ENCODE assay signal across 19 cellular contexts in the genomic region with DNA sequence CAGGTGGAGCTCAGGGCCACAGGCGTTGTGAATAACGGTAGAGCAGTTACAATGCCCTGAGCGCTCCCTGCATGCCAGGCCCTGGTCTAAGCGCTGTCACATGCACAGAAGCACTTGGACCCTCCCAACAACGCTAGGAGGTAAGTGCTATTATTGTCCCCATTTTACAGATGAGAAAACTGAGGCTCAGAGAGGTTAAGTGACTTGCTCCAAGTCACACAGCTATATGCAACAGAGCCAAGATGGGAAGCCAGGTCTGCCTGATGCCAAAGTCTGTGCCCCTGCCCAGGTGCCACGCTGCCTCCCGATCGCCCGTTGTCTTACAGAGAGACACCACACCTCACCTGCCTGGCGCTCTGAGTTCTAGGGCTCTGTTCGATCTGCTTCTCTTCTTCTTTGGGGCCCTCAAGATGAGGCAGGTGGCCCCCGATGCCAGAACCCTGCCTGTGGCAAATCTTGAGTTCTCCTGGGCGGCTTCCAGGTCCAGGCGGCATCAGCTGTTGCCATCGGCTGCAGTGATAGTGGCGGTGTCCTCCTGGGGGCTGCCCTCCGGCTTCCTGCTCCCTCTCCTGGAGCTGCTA. TPM values are rescaled to one million over a fixed set of nuclear protein-coding genes. Genes with fewer than 3 reads are reported as not detected.
A peak's percentile ranks its signal among the peaks of the same experiment; 100 is the strongest.
DNase-seq lines count a peak whose midpoint lies in the region; ATAC-seq, FAIRE-seq and TF ChIP-seq lines count a peak whose summit lies in the region.
"Had no signal": no experiment of that assay in that cellular context is flagged by ENCODE, and none has a peak within 500 bp of the region (broad histone marks: within the 10 kb centered on the region; RNA-seq: fewer than 3 reads in every experiment).

No MANE protein-coding gene starts in this region.

- no CpG with 5 or more reads among the region's 17 CpGs for WGBS in H9 (ENCODE audit: extremely low coverage, insufficient read length, low lambda C conversion rate)
- WGBS in H1 (ENCODE audit: extremely low coverage in 1 of 2, insufficient coverage in 1 of 2, insufficient read length in 1 of 2, insufficient replicate concordance in 2 of 2, low coverage in 1 of 2, low lambda C conversion rate in 2 of 2, missing lambda C conversion rate in 1 of 2), 2 experiments: 96% methylated on average over 17 of the region's 17 CpGs; no CpG with 5 or more reads in 1 of the 2 experiments

- H4K20me1 ChIP-seq in H9 (ENCODE audit: control insufficient read depth, insufficient read depth, insufficient read length) (no peaks in the 10 kb centered on the region), H1 (replicated peaks in 1 of 2; ENCODE audit: control insufficient read depth in 1 of 2, insufficient read depth in 2 of 2, low read length in 2 of 2) (peaks cover 4 to 15% of the 10 kb centered on the region in 2 experiments)

- peaks cover 18 to 55% (median 48%) of the 10 kb centered on the region in 3 experiments; a peak in 6 of 7 replicates for H3K36me3 Mint-ChIP-seq in H9 (ENCODE audit: insufficient read depth in 1 of 3, low read depth in 3 of 3)
- H3K36me3 Mint-ChIP-seq in T-helper 17 cell (ENCODE audit: low read depth): no peaks in the 10 kb centered on the region
- peaks cover 14% of the 10 kb centered on the region for H3K36me3 Mint-ChIP-seq in endothelial cell (ENCODE audit: low read depth, unreplicated experiment)

- no peaks in the 10 kb centered on the region for H3K23me2 ChIP-seq in H9 (ENCODE audit: insufficient read length, low read depth, low read length, poor library complexity, severe bottlenecking)
- no peaks in the 10 kb centered on the region for H3K23me2 ChIP-seq in H1 (ENCODE audit: low read depth, low read length)

- H4K8ac ChIP-seq in H9 (replicated peaks; ENCODE audit: insufficient read length, low read depth, low read length) (no peak overlapping the region), H1 (ENCODE audit: extremely low read depth, insufficient read depth, low read length) (no peak overlapping the region)

- no peak overlapping the region for H3K14ac ChIP-seq in H9 (ENCODE audit: insufficient read depth, low read length)
- no peak overlapping the region for H3K14ac ChIP-seq in H1 (ENCODE audit: insufficient read length)

- TF ChIP-seq POLR2A in H1 (IDR thresholded peaks at IDR 0.05; ENCODE audit: control extremely low read depth in 1 of 2, low read depth in 2 of 2, low read length in 2 of 2): no peak

- CTCF ChIA-PET in H1 (lab: Charles Lee; ENCODE audit: partially characterized antibody): interaction anchor here (0.6 to 1.7 kb wide), 2 partner anchors 10 to 826 kb away, joined by 4 to 5 read pairs; no protein-coding TSS in a partner anchor

- H3K4me1 ChIP-seq in H9 (ENCODE audit: insufficient read depth, low read length) (no peaks in the 10 kb centered on the region), H1 (replicated peaks in 1 of 4; ENCODE audit: control insufficient read depth in 3 of 4, insufficient read depth in 4 of 4, low read length in 3 of 4) (no peaks in the 10 kb centered on the region)
- H3K4me1 ChIP-seq: BE2C, Caco-2 had no signal

- 0 out of 2 replicates have a peak, but pooled peaks cover 2% of the 10 kb centered on the region for H3K27me3 Mint-ChIP-seq in H9 (ENCODE audit: low read depth)
- no peaks in the 10 kb centered on the region for H3K27me3 Mint-ChIP-seq in T-helper 17 cell
- H3K27me3 Mint-ChIP-seq in endothelial cell (ENCODE audit: unreplicated experiment): peaks cover 6% of the 10 kb centered on the region
- H3K27me3 Mint-ChIP-seq: CD4-positive, CD25-positive, alpha-beta regulatory T cell; CD8-positive, alpha-beta memory T cell; IgD-negative memory B cell had no signal

- H3K4ac ChIP-seq in H9 (ENCODE audit: low read depth, low read length) (no peak overlapping the region), H1 (replicated peaks; ENCODE audit: insufficient read length, low read depth, low read length) (no peak overlapping the region)

- H2AK5ac ChIP-seq in H9 (ENCODE audit: insufficient read length, low read length): no peak overlapping the region
- no peak overlapping the region for H2AK5ac ChIP-seq in H1 (ENCODE audit: low read depth, low read length)

- H3K9ac ChIP-seq in H9 (ENCODE audit: extremely low read depth, insufficient read length, low read length) (no peak overlapping the region), H1 (replicated peaks in 1 of 4; ENCODE audit: extremely low read depth in 1 of 4, low read depth in 3 of 4, low read length in 3 of 4) (no peak overlapping the region)
- H3K9ac ChIP-seq: GM23248 had no signal

- no peak overlapping the region for H3K18ac ChIP-seq in H9 (ENCODE audit: insufficient read length, low read depth, low read length)
- no peak overlapping the region for H3K18ac ChIP-seq in H1 (ENCODE audit: extremely low read depth, low read length)

- H2BK5ac ChIP-seq in H9 (ENCODE audit: insufficient read length, low read length): no peak overlapping the region
- no peak overlapping the region for H2BK5ac ChIP-seq in H1 (ENCODE audit: low read depth, low read length)

- POLR2A ChIA-PET in H1 (lab: Charles Lee; ENCODE audit: partially characterized antibody): no interaction called here

- no peak for TF ChIP-seq CTCF in H9 (conservative IDR thresholded peaks at IDR 0.05)
- no peak for TF ChIP-seq CTCF in H1 (IDR thresholded peaks at IDR 0.05; ENCODE audit: control extremely low read depth in 1 of 3, insufficient read depth in 1 of 3, low read depth in 1 of 3, low read length in 3 of 3)
- no peak for TF ChIP-seq CTCF in endothelial cell (IDR thresholded peaks at IDR 0.05; ENCODE audit: unreplicated experiment)

- no peak overlapping the region for H3K4me3 Mint-ChIP-seq in H9
- H3K4me3 Mint-ChIP-seq in T-helper 17 cell: no peak overlapping the region
- H3K4me3 Mint-ChIP-seq in endothelial cell (ENCODE audit: unreplicated experiment): no peak overlapping the region
- H3K4me3 Mint-ChIP-seq: CD4-positive, CD25-positive, alpha-beta regulatory T cell; CD8-positive, alpha-beta memory T cell; IgD-negative memory B cell had no signal

- DNase-seq in H9: peak; percentile 17
- DNase-seq in T-helper 17 cell: no peak
- DNase-seq in H1 (ENCODE audit: low read depth in 1 of 2, low spot score in 2 of 2): no peak
- DNase-seq in COLO829 (ENCODE audit: low spot score): no peak
- DNase-seq in NCI-H1436 (lab: John Stamatoyannopoulos, UW): no peak
- no peak for DNase-seq in endothelial cell (ENCODE audit: low spot score)
- DNase-seq: ACHN; BE2C; C1 segment of cervical spinal cord; Caco-2; CD4-positive, CD25-positive, alpha-beta regulatory T cell; CD8-positive, alpha-beta memory T cell; GM23248; KG1 had no signal

- H3K79me2 ChIP-seq in H9 (ENCODE audit: insufficient read depth, low read length) (no peaks in the 10 kb centered on the region; the same call in 1 of the 2 replicates), H1 (ENCODE audit: control insufficient read depth in 1 of 2, insufficient read depth in 2 of 2, low read length in 2 of 2) (peaks cover 0 to 8% of the 10 kb centered on the region in 2 experiments; a peak in 1 of 4 replicates)

- H3K4me1 Mint-ChIP-seq in H9 (no peaks in the 10 kb centered on the region), T-helper 17 cell (peaks cover 2% of the 10 kb centered on the region), endothelial cell (ENCODE audit: unreplicated experiment) (no peaks in the 10 kb centered on the region)
- H3K4me1 Mint-ChIP-seq: CD8-positive, alpha-beta memory T cell; IgD-negative memory B cell had no signal

- H3K9me3 ChIP-seq in H9 (ENCODE audit: control insufficient read depth, low read depth, low read length) (no peaks in the 10 kb centered on the region), T-helper 17 cell (ENCODE audit: control insufficient read depth, low read length, poor library complexity, severe bottlenecking) (no peaks in the 10 kb centered on the region), H1 (ENCODE audit: insufficient read depth in 2 of 2, low read depth in 1 of 2, low read length in 1 of 2) (no peaks in the 10 kb centered on the region)
- H3K9me3 ChIP-seq: BE2C, Caco-2 had no signal

- no peak for TF ChIP-seq EP300 in H1 (IDR thresholded peaks at IDR 0.05; ENCODE audit: borderline replicate concordance in 1 of 2, low read depth in 2 of 2, low read length in 2 of 2)

- H4K91ac ChIP-seq in H9 (ENCODE audit: insufficient read length, low read depth, low read length) (no peak overlapping the region), H1 (replicated peaks; ENCODE audit: insufficient read length, low read length) (no peak overlapping the region)

- no peak overlapping the region for H3T11ph ChIP-seq in H9 (ENCODE audit: low read length)

- no peak overlapping the region for H2BK15ac ChIP-seq in H9 (ENCODE audit: low read depth, low read length)
- no peak overlapping the region for H2BK15ac ChIP-seq in H1 (ENCODE audit: low read length)

- H2BK120ac ChIP-seq in H9 (ENCODE audit: low read depth, low read length, poor library complexity, severe bottlenecking) (no peak overlapping the region), H1 (replicated peaks; ENCODE audit: low read depth, low read length) (no peak overlapping the region)

- H3K27ac Mint-ChIP-seq in H9 (no peak overlapping the region), T-helper 17 cell (peak overlapping the region; percentile 59), endothelial cell (ENCODE audit: unreplicated experiment) (no peak overlapping the region)
- H3K27ac Mint-ChIP-seq: CD8-positive, alpha-beta memory T cell; IgD-negative memory B cell had no signal

- H2BK20ac ChIP-seq in H9 (ENCODE audit: low read depth, low read length, poor library complexity, severe bottlenecking) (no peak overlapping the region), H1 (ENCODE audit: low read length) (no peak overlapping the region)

- no peak overlapping the region for H3K27ac ChIP-seq in H9 (ENCODE audit: insufficient read length, low read depth, low read length)
- H3K27ac ChIP-seq in H1 (ENCODE audit: low read depth, low read length): no peak overlapping the region
- H3K27ac ChIP-seq: GM23248 had no signal

- H3K56ac ChIP-seq in H9 (ENCODE audit: insufficient read length, low read depth, low read length): no peak overlapping the region
- H3K56ac ChIP-seq in H1 (replicated peaks; ENCODE audit: insufficient read length, low read depth, low read length): no peak overlapping the region

- H3K9me3 Mint-ChIP-seq in H9 (no peaks in the 10 kb centered on the region), endothelial cell (ENCODE audit: unreplicated experiment) (no peaks in the 10 kb centered on the region)
- H3K9me3 Mint-ChIP-seq: CD4-positive, CD25-positive, alpha-beta regulatory T cell; IgD-negative memory B cell had no signal

- FAIRE-seq in H1 (lab: Jason Lieb, UNC): no peak
- FAIRE-seq: D721Med, G401.6, H54 had no signal

- no peak overlapping the region for H2AFZ ChIP-seq in H9 (ENCODE audit: low read length)
- H2AFZ ChIP-seq in H1 (ENCODE audit: low read length): no peak overlapping the region
- H2AFZ ChIP-seq: GM23248 had no signal

- H3K36me3 ChIP-seq in H1 (ENCODE audit: control insufficient read depth in 2 of 4, insufficient read depth in 4 of 4, low read length in 3 of 4): peaks cover 16 to 32% (median 25%) of the 10 kb centered on the region in 4 experiments

- H3K27me3 ChIP-seq in H9 (ENCODE audit: insufficient read depth, low read length) (no peaks in the 10 kb centered on the region), H1 (replicated peaks in 1 of 4; ENCODE audit: control insufficient read depth in 3 of 4, extremely low read depth in 1 of 4, insufficient read depth in 3 of 4, low read length in 3 of 4) (no peaks in the 10 kb centered on the region)
- H3K27me3 ChIP-seq: BE2C had no signal

- no peaks in the 10 kb centered on the region for H3K79me1 ChIP-seq in H9 (ENCODE audit: insufficient read depth, low read depth, low read length, poor library complexity, severe bottlenecking)
- H3K79me1 ChIP-seq in H1 (ENCODE audit: low read depth, low read length): peaks cover 11% of the 10 kb centered on the region

- no peak overlapping the region for H3K4me2 ChIP-seq in H9 (ENCODE audit: insufficient read depth, insufficient read length, low read length)
- no peak overlapping the region for H3K4me2 ChIP-seq in H1 (ENCODE audit: insufficient read depth in 1 of 2, low read depth in 2 of 2, low read length in 2 of 2)

- no peak overlapping the region for H3K4me3 ChIP-seq in H1 (ENCODE audit: extremely low read depth in 1 of 4, insufficient read depth in 2 of 4, low read depth in 3 of 4, low read length in 4 of 4)
- H3K4me3 ChIP-seq: GM23248 had no signal

- TF ChIP-seq RAD21 in H1 (IDR thresholded peaks at IDR 0.05 in 1 of 2, conservative IDR thresholded peaks at IDR 0.05 in 1 of 2; ENCODE audit: low read depth in 2 of 2, low read length in 2 of 2): no peak

- no peak overlapping the region for H3K23ac ChIP-seq in H9 (ENCODE audit: insufficient read length, low read depth, low read length)
- no peak overlapping the region for H3K23ac ChIP-seq in H1 (ENCODE audit: insufficient read length)

- H2BK12ac ChIP-seq in H9 (ENCODE audit: insufficient read length, low read depth, low read length) (no peak overlapping the region), H1 (ENCODE audit: low read depth, low read length) (no peak overlapping the region)

- ATAC-seq in T-helper 17 cell: no peak
- ATAC-seq: HCT116 had no signal

- H4K5ac ChIP-seq in H9 (ENCODE audit: insufficient read length, low read depth, low read length): no peak overlapping the region
- H4K5ac ChIP-seq in H1 (ENCODE audit: insufficient read length, low read depth, low read length): no peak overlapping the region

RNA-seq across cellular contexts. Expression of a gene that starts 20.0 kb away (rescaled TPM):
- total RNA-seq in H9 (2021) (58.2 and 60.2 TPM in 2 replicates), T-helper 17 cell (10 to 100 TPM; 19.5 to 19.8 TPM), endothelial cell (ENCODE audit: unreplicated experiment) (51.4 TPM)
- total RNA-seq in H1 (2021; fragmentation: NEBNext Ultra II Directional; extraction: Animal tissue kit (Norgen Biotek cat#: 25700)): 47.5 and 48.3 TPM in 2 replicates
- 112 and 151 TPM in 2 replicates for polyA plus RNA-seq in H1 (2011; rRNA removed)
- polyA plus RNA-seq in H1 (2011; cell fraction: cytosol; rRNA removed): 91.7 TPM
- polyA plus RNA-seq in H1 (2011; cell fraction: nucleus; rRNA removed): 125 TPM
- 24.9 to 55.5 TPM (median 50.4 TPM) in 4 replicates for polyA plus RNA-seq in H1 (2012, experiment 1 of 2)
- polyA plus RNA-seq in H1 (2012, experiment 2 of 2): 58.3 TPM
- 47.5 TPM for polyA plus RNA-seq in H1 (2013, experiment 1 of 2)
- 47.1 TPM for polyA plus RNA-seq in H1 (2013, experiment 2 of 2)
- polyA minus RNA-seq in H1 (2011; rRNA and poly(A)+ RNA removed): 31.4 and 45.4 TPM in 2 replicates
- polyA minus RNA-seq in H1 (2011; cell fraction: cytosol; rRNA and poly(A)+ RNA removed): 41.3 TPM
- 49.0 TPM for polyA minus RNA-seq in H1 (2011; cell fraction: nucleus; rRNA and poly(A)+ RNA removed)

RNA-seq across cellular contexts. Expression of a gene that starts 20.1 kb away (rescaled TPM):
- total RNA-seq in H9 (2021) (23.4 and 26.8 TPM in 2 replicates), T-helper 17 cell (10 to 100 TPM; 17.1 to 21.0 TPM), endothelial cell (ENCODE audit: unreplicated experiment) (18.3 TPM)
- total RNA-seq in H1 (2021; fragmentation: NEBNext Ultra II Directional; extraction: Animal tissue kit (Norgen Biotek cat#: 25700)): 22.5 and 24.0 TPM in 2 replicates
- 15.9 and 24.2 TPM in 2 replicates for polyA plus RNA-seq in H1 (2011; rRNA removed)
- 19.9 TPM for polyA plus RNA-seq in H1 (2011; cell fraction: cytosol; rRNA removed)
- polyA plus RNA-seq in H1 (2011; cell fraction: nucleus; rRNA removed): 14.8 TPM
- 19.3 to 25.7 TPM (median 21.5 TPM) in 4 replicates for polyA plus RNA-seq in H1 (2012, experiment 1 of 2)
- 30.8 TPM for polyA plus RNA-seq in H1 (2012, experiment 2 of 2)
- 24.8 TPM for polyA plus RNA-seq in H1 (2013, experiment 1 of 2)
- polyA plus RNA-seq in H1 (2013, experiment 2 of 2): 22.2 TPM
- 5.7 and 8.0 TPM in 2 replicates for polyA minus RNA-seq in H1 (2011; rRNA and poly(A)+ RNA removed)
- 12.0 TPM for polyA minus RNA-seq in H1 (2011; cell fraction: cytosol; rRNA and poly(A)+ RNA removed)
- 16.6 TPM for polyA minus RNA-seq in H1 (2011; cell fraction: nucleus; rRNA and poly(A)+ RNA removed)

RNA-seq across cellular contexts. Expression of a gene that starts 37.1 kb away (rescaled TPM):
- total RNA-seq in H9 (2021): 111 and 113 TPM in 2 replicates
- total RNA-seq in T-helper 17 cell: 10 to 100 TPM; 22.9 to 24.3 TPM
- 134 and 136 TPM in 2 replicates for total RNA-seq in H1 (2021; fragmentation: NEBNext Ultra II Directional; extraction: Animal tissue kit (Norgen Biotek cat#: 25700))
- 164 and 270 TPM in 2 replicates for polyA plus RNA-seq in H1 (2011; rRNA removed)
- 106 TPM for polyA plus RNA-seq in H1 (2011; cell fraction: cytosol; rRNA removed)
- 178 TPM for polyA plus RNA-seq in H1 (2011; cell fraction: nucleus; rRNA removed)
- polyA plus RNA-seq in H1 (2012, experiment 1 of 2): 75.6 to 138 TPM (median 129 TPM) in 4 replicates
- 122 TPM for polyA plus RNA-seq in H1 (2012, experiment 2 of 2)
- 125 TPM for polyA plus RNA-seq in H1 (2013, experiment 1 of 2)
- 126 TPM for polyA plus RNA-seq in H1 (2013, experiment 2 of 2)
- 71.3 and 96.2 TPM in 2 replicates for polyA minus RNA-seq in H1 (2011; rRNA and poly(A)+ RNA removed)
- polyA minus RNA-seq in H1 (2011; cell fraction: cytosol; rRNA and poly(A)+ RNA removed): 60.0 TPM
- polyA minus RNA-seq in H1 (2011; cell fraction: nucleus; rRNA and poly(A)+ RNA removed): 48.8 TPM
- total RNA-seq in endothelial cell (ENCODE audit: unreplicated experiment): 63.2 TPM

RNA-seq across cellular contexts. Expression of a gene that starts 52.4 kb away (rescaled TPM):
- total RNA-seq in H9 (2021) (245 and 261 TPM in 2 replicates), T-helper 17 cell (10 to 100 TPM; 93.9 to 94.0 TPM), endothelial cell (ENCODE audit: unreplicated experiment) (238 TPM)
- 263 TPM in 2 replicates for total RNA-seq in H1 (2021; fragmentation: NEBNext Ultra II Directional; extraction: Animal tissue kit (Norgen Biotek cat#: 25700))
- polyA plus RNA-seq in H1 (2011; rRNA removed): 86.4 and 137 TPM in 2 replicates
- polyA plus RNA-seq in H1 (2011; cell fraction: cytosol; rRNA removed): 106 TPM
- 215 TPM for polyA plus RNA-seq in H1 (2011; cell fraction: nucleus; rRNA removed)
- 238 to 277 TPM (median 270 TPM) in 4 replicates for polyA plus RNA-seq in H1 (2012, experiment 1 of 2)
- polyA plus RNA-seq in H1 (2012, experiment 2 of 2): 118 TPM
- 156 TPM for polyA plus RNA-seq in H1 (2013, experiment 1 of 2)
- 146 TPM for polyA plus RNA-seq in H1 (2013, experiment 2 of 2)
- polyA minus RNA-seq in H1 (2011; rRNA and poly(A)+ RNA removed): 219 and 239 TPM in 2 replicates
- polyA minus RNA-seq in H1 (2011; cell fraction: cytosol; rRNA and poly(A)+ RNA removed): 184 TPM
- polyA minus RNA-seq in H1 (2011; cell fraction: nucleus; rRNA and poly(A)+ RNA removed): 185 TPM
